ENCODE assay signal across 28 cellular contexts in the genomic region with DNA sequence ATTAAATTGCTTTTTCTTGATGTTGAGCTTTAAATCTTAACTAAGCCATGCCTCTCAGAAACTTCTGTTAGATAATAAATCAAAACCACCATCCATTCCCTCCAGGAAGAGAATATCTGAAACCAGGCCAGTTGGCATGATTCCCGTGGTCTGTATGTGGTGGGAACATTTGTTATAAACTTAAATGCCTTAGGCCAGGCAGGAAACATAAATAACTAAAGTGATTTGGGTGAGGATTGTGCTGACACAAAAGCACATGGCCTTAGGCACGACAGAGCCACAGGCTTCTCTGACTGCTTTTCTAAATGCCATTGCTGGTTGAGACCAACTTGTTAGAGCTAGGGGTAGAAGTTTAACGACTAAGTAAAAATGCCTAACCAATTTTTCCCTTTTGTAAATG.
A peak's percentile ranks its signal among the peaks of the same experiment; 100 is the strongest.
DNase-seq lines count a peak whose midpoint lies in the region; ATAC-seq and TF ChIP-seq lines count a peak whose summit lies in the region.
"Had no signal": no experiment of that assay in that cellular context is flagged by ENCODE, and none has a peak within 500 bp of the region (broad histone marks: within the 10 kb centered on the region; RNA-seq: fewer than 3 reads in every experiment).

No MANE protein-coding gene starts in this region.

- TF ChIP-seq CTCF in SK-N-SH (IDR thresholded peaks at IDR 0.05) (no peak), smooth muscle cell (IDR thresholded peaks at IDR 0.05; ENCODE audit: borderline replicate concordance, insufficient read depth, poor library complexity, severe bottlenecking) (no peak), CD14-positive monocyte (IDR thresholded peaks at IDR 0.05) (no peak)

- H3F3A ChIP-seq in SK-N-SH (replicated peaks; ENCODE audit: insufficient read depth) (no peaks in the 10 kb centered on the region), smooth muscle cell (ENCODE audit: low read depth) (peaks cover 17% of the 10 kb centered on the region)

- intact Hi-C loops in CD14-positive monocyte (cut with micrococcal nuclease) = no loop called here

- H4K20me1 ChIP-seq in SK-N-SH (ENCODE audit: insufficient read depth) (no peaks in the 10 kb centered on the region), smooth muscle cell (ENCODE audit: low read depth) (no peaks in the 10 kb centered on the region)

- H3K79me2 ChIP-seq in SK-N-SH (ENCODE audit: insufficient read depth) (no peaks in the 10 kb centered on the region), smooth muscle cell (ENCODE audit: low read depth) (no peaks in the 10 kb centered on the region)

- no peaks in the 10 kb centered on the region for H3K9me2 ChIP-seq in SK-N-SH

- H3K27ac ChIP-seq in SK-N-SH (ENCODE audit: low read depth in 2 of 2, low read length in 1 of 2) = no peak overlapping the region
- H3K27ac ChIP-seq in smooth muscle cell (ENCODE audit: low read depth) = peak overlapping the region; percentile 53
- H3K27ac ChIP-seq: foreskin keratinocyte, tibial nerve had no signal

- 2% methylated on average over 3 of the region's 3 CpGs for WGBS in SK-N-SH (ENCODE audit: low lambda C conversion rate)
- WGBS in smooth muscle cell (ENCODE audit: low lambda C conversion rate) = 3% methylated on average over 3 of the region's 3 CpGs

- CTCF ChIA-PET in SK-N-SH (lab: Yijun Ruan, JAX) = interaction anchor here (1.0 kb wide), 1 partner anchor 11 kb away, joined by 3 read pairs; no protein-coding TSS in a partner anchor

- no peaks in the 10 kb centered on the region for H3K36me3 ChIP-seq in SK-N-SH (replicated peaks in 1 of 2; ENCODE audit: control insufficient read depth in 1 of 2, insufficient read depth in 2 of 2, low read length in 1 of 2)
- no peaks in the 10 kb centered on the region for H3K36me3 ChIP-seq in smooth muscle cell (ENCODE audit: low read depth)
- H3K36me3 ChIP-seq: tibial nerve had no signal

- H3K4me1 Mint-ChIP-seq in CD14-positive monocyte = no peaks in the 10 kb centered on the region
- H3K4me1 Mint-ChIP-seq: activated naive CD8-positive, alpha-beta T cell treated with anti-CD3 and anti-CD28 coated beads, Interleukin-2, amount 50 U/mL, for 24 hours; CD4-positive, alpha-beta memory T cell; nephron progenitor cell had no signal

- no peak overlapping the region for H3K9ac ChIP-seq in SK-N-SH
- no peak overlapping the region for H3K9ac ChIP-seq in smooth muscle cell (ENCODE audit: low read depth)

- POLR2A ChIA-PET in SK-N-SH (lab: Yijun Ruan, JAX) = no interaction called here

- H2AFZ ChIP-seq in SK-N-SH (ENCODE audit: low read depth) = no peak overlapping the region
- H2AFZ ChIP-seq in smooth muscle cell (ENCODE audit: low read depth) = no peak overlapping the region

- H3K9me3 ChIP-seq in SK-N-SH = no peaks in the 10 kb centered on the region
- H3K9me3 ChIP-seq in smooth muscle cell (replicated peaks; ENCODE audit: low read depth) = no peaks in the 10 kb centered on the region

- no peaks in the 10 kb centered on the region for H3K27me3 Mint-ChIP-seq in CD14-positive monocyte (ENCODE audit: low read depth in 3 of 3)
- H3K27me3 Mint-ChIP-seq: activated naive CD8-positive, alpha-beta T cell treated with anti-CD3 and anti-CD28 coated beads, Interleukin-2, amount 50 U/mL, for 24 hours; activated T-cell treated with anti-CD3 and anti-CD28 coated beads, Interleukin-2, amount 50 U/mL, for 24 hours; brain; CD4-positive, alpha-beta memory T cell; effector memory CD8-positive, alpha-beta T cell had no signal

- H3K4me1 ChIP-seq in SK-N-SH (ENCODE audit: control insufficient read depth in 1 of 2, insufficient read depth in 2 of 2, low read depth in 1 of 2, low read length in 1 of 2) (no peaks in the 10 kb centered on the region; a peak in 1 of 4 replicates), smooth muscle cell (ENCODE audit: low read depth) (peaks cover 9% of the 10 kb centered on the region)
- H3K4me1 ChIP-seq: foreskin keratinocyte had no signal

- H3K4me3 Mint-ChIP-seq in CD14-positive monocyte = no peak overlapping the region
- H3K4me3 Mint-ChIP-seq: activated naive CD8-positive, alpha-beta T cell treated with anti-CD3 and anti-CD28 coated beads, Interleukin-2, amount 50 U/mL, for 24 hours; activated T-cell treated with anti-CD3 and anti-CD28 coated beads, Interleukin-2, amount 50 U/mL, for 24 hours; brain; CD4-positive, alpha-beta memory T cell; effector memory CD8-positive, alpha-beta T cell; HFFc6; nephron progenitor cell had no signal

- no peak for ATAC-seq in GM19035 (IDR thresholded peaks at IDR 0.05; ENCODE audit: unreplicated experiment)
- ATAC-seq: activated naive CD8-positive, alpha-beta T cell treated with anti-CD3 and anti-CD28 coated beads, Interleukin-2, amount 50 U/mL, for 24 hours; effector memory CD8-positive, alpha-beta T cell; foreskin keratinocyte; Right ventricle myocardium inferior had no signal

- peaks cover 5 to 14% (median 7%) of the 10 kb centered on the region in 7 donors for H3K9me3 Mint-ChIP-seq in CD14-positive monocyte
- H3K9me3 Mint-ChIP-seq: nephron progenitor cell had no signal

- no peak overlapping the region for H3K4me2 ChIP-seq in SK-N-SH
- peak overlapping the region; percentile 72 for H3K4me2 ChIP-seq in smooth muscle cell

- no peak overlapping the region for H3K27ac Mint-ChIP-seq in CD14-positive monocyte
- H3K27ac Mint-ChIP-seq: activated naive CD8-positive, alpha-beta T cell treated with anti-CD3 and anti-CD28 coated beads, Interleukin-2, amount 50 U/mL, for 24 hours; activated T-cell treated with anti-CD3 and anti-CD28 coated beads, Interleukin-2, amount 50 U/mL, for 24 hours; CD4-positive, alpha-beta memory T cell; effector memory CD8-positive, alpha-beta T cell; HFFc6; nephron progenitor cell had no signal

- TF ChIP-seq RAD21 in SK-N-SH (IDR thresholded peaks at IDR 0.05; ENCODE audit: low read length) = no peak

- no peaks in the 10 kb centered on the region for H3K27me3 ChIP-seq in SK-N-SH (ENCODE audit: insufficient read depth)
- H3K27me3 ChIP-seq in smooth muscle cell (ENCODE audit: low read depth) = peaks cover 3% of the 10 kb centered on the region
- H3K27me3 ChIP-seq: foreskin keratinocyte, tibial nerve had no signal

- 0 out of 4 replicates have a peak, but pooled peaks of 1 of the 2 experiments have one; percentile 24 for TF ChIP-seq EP300 in SK-N-SH (IDR thresholded peaks at IDR 0.05; ENCODE audit: borderline replicate concordance in 1 of 2, low read depth in 1 of 2, low read length in 1 of 2)

- H3K36me3 Mint-ChIP-seq in CD14-positive monocyte = no peaks in the 10 kb centered on the region
- H3K36me3 Mint-ChIP-seq: brain; CD4-positive, alpha-beta memory T cell had no signal

- H3K4me3 ChIP-seq in SK-N-SH (ENCODE audit: low read depth in 2 of 2, low read length in 1 of 2) = no peak overlapping the region
- no peak overlapping the region for H3K4me3 ChIP-seq in smooth muscle cell
- H3K4me3 ChIP-seq: tibial nerve had no signal

- peak; percentile 40 for DNase-seq in NCI-H1048 (lab: John Stamatoyannopoulos, UW)
- peak; percentile 3 for DNase-seq in SK-N-SH
- DNase-seq in islet precursor cell = peak; percentile 81
- DNase-seq in smooth muscle cell (lab: John Stamatoyannopoulos, UW; ENCODE audit: unreplicated experiment) = no peak
- no peak for DNase-seq in RPMI8226
- DNase-seq in CD14-positive monocyte (ENCODE audit: low spot score) = no peak
- DNase-seq: activated CD4-positive, alpha-beta T cell treated with anti-CD3 and anti-CD28 coated beads for 1 hour; activated CD8-positive, alpha-beta memory T cell treated with anti-CD3 and anti-CD28 coated beads for 24 hours; activated gamma-delta T cell treated with Interleukin-2 at 50 U/mL for 16 hours; activated naive CD8-positive, alpha-beta T cell treated with anti-CD3 and anti-CD28 coated beads, Interleukin-2, amount 50 U/mL, for 24 hours; activated T-cell treated with anti-CD3 and anti-CD28 coated beads, Interleukin-2, amount 50 U/mL, for 24 hours; CD4-positive, alpha-beta memory T cell; DMS 273 treated with DMSO at 0.1 percent for 48 hours; effector memory CD8-positive, alpha-beta T cell; foreskin keratinocyte; HFFc6; hippocampal formation; KG1; NCI-H187; NCI-H2171 treated with DMSO at 0.1 percent for 48 hours; nephron progenitor cell; OCI-M1; posterior cingulate gyrus; T-helper 1 cell had no signal

TF ChIP-seq in SK-N-SH, 30 proteins besides CTCF, POLR2A, EP300 and RAD21 (continues in another document):
- TF ChIP-seq POLR2AphosphoS5 (IDR thresholded peaks at IDR 0.05; ENCODE audit: low read depth, low read length) (no peak), IRF3 (IDR thresholded peaks at IDR 0.05; ENCODE audit: low read depth, low read length) (no peak), FOSL2 (IDR thresholded peaks at IDR 0.05; ENCODE audit: borderline replicate concordance, low read depth) (no peak), RCOR1 (IDR thresholded peaks at IDR 0.05; ENCODE audit: low read length) (no peak), FOXM1 (IDR thresholded peaks at IDR 0.05; ENCODE audit: low read depth) (no peak), RXRA (IDR thresholded peaks at IDR 0.05; ENCODE audit: borderline replicate concordance, low read depth) (no peak), NRF1 (IDR thresholded peaks at IDR 0.05; ENCODE audit: low read depth, low read length) (no peak), JUND (IDR thresholded peaks at IDR 0.05) (no peak), FOXJ3 (CRISPR knock-in tag; IDR thresholded peaks at IDR 0.05) (no peak)
- TF ChIP-seq, protein P1, sequence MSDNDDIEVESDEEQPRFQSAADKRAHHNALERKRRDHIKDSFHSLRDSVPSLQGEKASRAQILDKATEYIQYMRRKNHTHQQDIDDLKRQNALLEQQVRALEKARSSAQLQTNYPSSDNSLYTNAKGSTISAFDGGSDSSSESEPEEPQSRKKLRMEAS (IDR thresholded peaks at IDR 0.05; ENCODE audit: low read depth) = no peak

Comparison
In these comparisons a context has a peak if more than half of its experiments do, and no peak if none do; other contexts are left out.
1. DNase-seq: peak in NCI-H1048 (single experiment), SK-N-SH (single experiment) and islet precursor cell (single experiment); none in smooth muscle cell (single experiment), RPMI8226 (single experiment) and CD14-positive monocyte (single experiment).